8 cellular contexts compared by ENCODE assay signal in the genomic region with DNA sequence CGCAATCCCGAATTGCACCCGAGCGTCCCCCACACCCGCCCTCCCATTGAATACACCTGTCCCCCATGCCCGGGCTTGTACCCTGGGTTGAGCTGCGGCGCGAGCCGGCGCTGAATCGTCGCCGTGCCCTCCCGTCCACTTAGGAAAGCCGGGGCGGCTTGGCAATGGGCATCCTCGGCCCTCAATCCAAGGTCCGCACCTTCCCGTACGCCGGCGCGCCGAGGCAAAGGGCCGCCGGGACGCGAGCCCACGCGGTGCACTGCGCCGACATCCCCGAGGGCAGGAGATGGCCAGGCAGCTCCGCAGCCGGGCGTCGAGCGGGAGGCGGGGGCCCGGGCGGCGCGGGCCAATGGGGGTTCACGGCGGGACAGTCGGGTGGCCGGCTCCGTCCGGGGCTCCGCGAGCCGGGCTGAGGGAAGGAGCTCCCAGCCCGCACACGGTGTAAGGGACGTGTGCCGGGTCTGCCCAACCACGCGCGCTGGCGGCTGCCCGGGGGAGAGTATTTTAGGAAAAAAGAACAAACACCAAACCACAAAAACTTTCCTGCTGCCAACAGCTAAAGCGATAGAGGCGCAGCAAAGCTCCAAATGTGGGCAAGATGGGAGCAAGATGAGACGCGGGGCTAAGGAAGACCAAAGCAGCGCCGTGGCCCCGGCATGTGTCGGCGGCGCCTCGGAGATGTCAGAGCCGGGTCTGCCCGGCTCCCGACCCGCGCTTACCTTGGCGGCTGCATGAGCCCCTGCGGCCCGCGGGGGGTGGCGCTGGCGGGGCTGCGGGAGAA. TPM values are rescaled to one million over a fixed set of nuclear protein-coding genes. Genes with fewer than 3 reads are reported as not detected.
DNase-seq lines count a peak whose midpoint lies in the region; ATAC-seq and TF ChIP-seq lines count a peak whose summit lies in the region.

No MANE protein-coding gene starts in this region.

- no peaks in the 10 kb centered on the region for H3K9me3 Mint-ChIP-seq in T-helper 1 cell treated with Interleukin-12 subunit alpha and Interleukin-12 subunit beta and Interleukin-4 antibody, amounts not matched to agents 30 μg/mL and 1 μg/mL, for 36 hours

- peak overlapping the region; percentile 75 for H3K4me3 Mint-ChIP-seq in T-helper 1 cell treated with Interleukin-12 subunit alpha and Interleukin-12 subunit beta and Interleukin-4 antibody, amounts not matched to agents 30 μg/mL and 1 μg/mL, for 36 hours

- H3K4me3 ChIP-seq in psoas muscle: peak overlapping the region; percentile 80
- H3K4me3 ChIP-seq in Karpas-422 (ENCODE audit: low read length): no peak overlapping the region

- peaks cover 7% of the 10 kb centered on the region for H3K4me1 Mint-ChIP-seq in T-helper 1 cell treated with Interleukin-12 subunit alpha and Interleukin-12 subunit beta and Interleukin-4 antibody, amounts not matched to agents 30 μg/mL and 1 μg/mL, for 36 hours (ENCODE audit: low read depth)

- H3K9me3 ChIP-seq in psoas muscle (no peaks in the 10 kb centered on the region), Karpas-422 (ENCODE audit: low read length) (no peaks in the 10 kb centered on the region)

- H3K4me2 ChIP-seq in Karpas-422 (ENCODE audit: low read depth, low read length, poor library complexity, severe bottlenecking): no peak overlapping the region

- no peak for DNase-seq in T-helper 1 cell
- peak; percentile 4 for DNase-seq in activated T-cell treated with anti-CD3 and anti-CD28 coated beads for 4 hours
- peak; percentile 66 for DNase-seq in Right ventricle myocardium superior
- peak; percentile 67 to 83 for DNase-seq in psoas muscle
- no peak for DNase-seq in Karpas-422

- no peaks in the 10 kb centered on the region for H3K36me3 Mint-ChIP-seq in T-helper 1 cell treated with Interleukin-12 subunit alpha and Interleukin-12 subunit beta and Interleukin-4 antibody, amounts not matched to agents 30 μg/mL and 1 μg/mL, for 36 hours (ENCODE audit: low read depth)

- H3K27me3 ChIP-seq in psoas muscle (ENCODE audit: insufficient read depth in 3 of 3, low read length in 2 of 3): peaks cover 0 to 3% (median 0%) of the 10 kb centered on the region in 3 donors
- no peaks in the 10 kb centered on the region for H3K27me3 ChIP-seq in Karpas-422 (ENCODE audit: low read length)

- no peaks in the 10 kb centered on the region for H4K20me1 ChIP-seq in Karpas-422 (ENCODE audit: insufficient read depth, low read depth, low read length)

- no peak overlapping the region for H3K9ac ChIP-seq in Karpas-422 (ENCODE audit: low read length)

- H3K4me1 ChIP-seq in psoas muscle: peaks cover 31% of the 10 kb centered on the region
- no peaks in the 10 kb centered on the region for H3K4me1 ChIP-seq in Karpas-422 (ENCODE audit: low read length)

- H3K27ac ChIP-seq in psoas muscle (peak overlapping the region; percentile 90), Karpas-422 (ENCODE audit: low read length) (no peak overlapping the region)

- H3K9me2 ChIP-seq in Karpas-422 (replicated peaks; ENCODE audit: insufficient read depth, low read length): no peaks in the 10 kb centered on the region

- ATAC-seq in HG03442 (IDR thresholded peaks at IDR 0.05; ENCODE audit: unreplicated experiment): peak; percentile 31
- ATAC-seq in Right ventricle myocardium superior (ENCODE audit: poor library complexity): peak; percentile 65
- ATAC-seq in psoas muscle: peak; percentile 61 to 69 (median 65)
- no peak for ATAC-seq in HG03097 (IDR thresholded peaks at IDR 0.05; ENCODE audit: low FRiP score, unreplicated experiment)

- H3K36me3 ChIP-seq in psoas muscle (ENCODE audit: insufficient read depth in 1 of 2, low read depth in 1 of 2): no peaks in the 10 kb centered on the region
- H3K36me3 ChIP-seq in Karpas-422 (ENCODE audit: insufficient read depth, low read length): no peaks in the 10 kb centered on the region

- no peaks in the 10 kb centered on the region for H3K79me2 ChIP-seq in Karpas-422 (ENCODE audit: low read length)

- intact Hi-C loops in Right ventricle myocardium superior (cut with DNase I): loop anchor here (2.0 to 5.0 kb wide), 2 partner anchors 64 to 254 kb away; no protein-coding TSS in a partner anchor
- intact Hi-C loops in psoas muscle (cut with DNase I): loop anchor here (2.0 to 10.0 kb wide), 9 partner anchors 56 to 1034 kb away; no protein-coding TSS in a partner anchor

- no peak overlapping the region for H2AFZ ChIP-seq in Karpas-422 (ENCODE audit: low read length)

- TF ChIP-seq CTCF in psoas muscle (IDR thresholded peaks at IDR 0.05): no peak

- peaks cover 69% of the 10 kb centered on the region for H3K27me3 Mint-ChIP-seq in T-helper 1 cell treated with Interleukin-12 subunit alpha and Interleukin-12 subunit beta and Interleukin-4 antibody, amounts not matched to agents 30 μg/mL and 1 μg/mL, for 36 hours (ENCODE audit: low read depth)

- WGBS in psoas muscle, 3 donors: 0% methylated on average over 59 to 85 of the region's 85 CpGs

- peak overlapping the region; percentile 6 for H3K27ac Mint-ChIP-seq in T-helper 1 cell treated with Interleukin-12 subunit alpha and Interleukin-12 subunit beta and Interleukin-4 antibody, amounts not matched to agents 30 μg/mL and 1 μg/mL, for 36 hours

RNA-seq across cellular contexts. Expression of gene RGMA, which starts 0.6 kb away (rescaled TPM):
- 25.0 TPM for total RNA-seq in Right ventricle myocardium superior
- 100 to 1,000 TPM in 2 of 4 donors, 10 to 100 TPM in 2; 45.8 to 217 (median 103) TPM for total RNA-seq in psoas muscle
- polyA plus RNA-seq in psoas muscle: 100 to 1,000 TPM in 2 of 3 donors, 10 to 100 TPM in 1; 39.2 to 187 (median 129) TPM
- not detected in 2 replicates for total RNA-seq in Karpas-422 (2014; rRNA removed; shearing (Covaris generic); ENCODE audit: low replicate concordance)

Comparison
In these comparisons a context has a peak if more than half of its experiments do, and no peak if none do; other contexts are left out.
1. DNase-seq: peak in activated T-cell treated with anti-CD3 and anti-CD28 coated beads for 4 hours (single experiment), Right ventricle myocardium superior (single experiment) and psoas muscle (2 of 2); none in T-helper 1 cell (0 of 5) and Karpas-422 (single experiment).
2. RNA of gene RGMA, which starts 0.6 kb away (total RNA-seq): 45.8 to 217 TPM in psoas muscle and 25.0 TPM in Right ventricle myocardium superior (single experiment); not detected in Karpas-422; every median in the first group is over 10 times any median in the second.